1 cellular context compared by ENCODE assay signal in genomic region chr19:14472202-14472961, GRCh38.
TF ChIP-seq lines count a peak whose summit lies in the region.

No MANE protein-coding gene starts in this region.

TF ChIP-seq in HEK293, 187 proteins besides CTCF, POLR2A, EP300 and RAD21 (continued from another document and continues in another):
- TF ChIP-seq REST (tag by site-specific recombination; IDR thresholded peaks at IDR 0.05) (no peak), ZSCAN30 (tag by site-specific recombination; IDR thresholded peaks at IDR 0.05) (no peak), ZNF202 (tag by site-specific recombination; IDR thresholded peaks at IDR 0.05; ENCODE audit: borderline replicate concordance) (0 out of 2 replicates have a peak, but pooled peaks have one; percentile 18), ZNF423 (tag by site-specific recombination; IDR thresholded peaks at IDR 0.05) (peak; percentile 75), ZNF529 (tag by site-specific recombination; IDR thresholded peaks at IDR 0.05; ENCODE audit: insufficient replicate concordance) (no peak), ZNF404 (tag by site-specific recombination; IDR thresholded peaks at IDR 0.05) (no peak), ZFP37 (tag by site-specific recombination; IDR thresholded peaks at IDR 0.05) (no peak), ZNF174 (tag by site-specific recombination; IDR thresholded peaks at IDR 0.05) (no peak), SP2 (tag by site-specific recombination; IDR thresholded peaks at IDR 0.05) (no peak), ZNF24 (tag by site-specific recombination; IDR thresholded peaks at IDR 0.05) (no peak), FEZF1 (tag by site-specific recombination; IDR thresholded peaks at IDR 0.05) (no peak), ZNF366 (tag by site-specific recombination; conservative IDR thresholded peaks at IDR 0.05) (no peak), ZNF580 (tag by site-specific recombination; IDR thresholded peaks at IDR 0.05) (no peak), TCF7L2 (IDR thresholded peaks at IDR 0.05; ENCODE audit: borderline replicate concordance, low read depth, low read length) (no peak), SCRT2 (tag by site-specific recombination; IDR thresholded peaks at IDR 0.05) (no peak), GLIS2 (tag by site-specific recombination; IDR thresholded peaks at IDR 0.05) (peak; percentile 84), EGR2 (tag by site-specific recombination; IDR thresholded peaks at IDR 0.05; ENCODE audit: low read depth) (0 out of 2 replicates have a peak, but pooled peaks have one; percentile 53), GLIS1 (tag by site-specific recombination; IDR thresholded peaks at IDR 0.05) (no peak), KLF8 (tag by site-specific recombination; IDR thresholded peaks at IDR 0.05) (no peak), PRDM2 (tag by site-specific recombination; IDR thresholded peaks at IDR 0.05; ENCODE audit: borderline replicate concordance) (no peak), GLI2 (tag by site-specific recombination; IDR thresholded peaks at IDR 0.05; ENCODE audit: borderline replicate concordance, low read depth) (no peak), ZNF561 (tag by site-specific recombination; IDR thresholded peaks at IDR 0.05; ENCODE audit: borderline replicate concordance) (no peak), ZNF221 (tag by site-specific recombination; IDR thresholded peaks at IDR 0.05; ENCODE audit: borderline replicate concordance) (no peak), ZNF132 (tag by site-specific recombination; IDR thresholded peaks at IDR 0.05; ENCODE audit: borderline replicate concordance) (no peak), ZNF2 (tag by site-specific recombination; IDR thresholded peaks at IDR 0.05) (peak; percentile 70; the same call in 1 of the 2 replicates), OSR2 (tag by site-specific recombination; IDR thresholded peaks at IDR 0.05) (no peak), ZXDB (tag by site-specific recombination; IDR thresholded peaks at IDR 0.05) (0 out of 2 replicates have a peak, but pooled peaks have one; percentile 15), ZNF837 (tag by site-specific recombination; IDR thresholded peaks at IDR 0.05) (no peak), ZNF114 (tag by site-specific recombination; IDR thresholded peaks at IDR 0.05) (no peak), ZNF530 (tag by site-specific recombination; IDR thresholded peaks at IDR 0.05; ENCODE audit: low read depth) (no peak), ZBTB17 (tag by site-specific recombination; IDR thresholded peaks at IDR 0.05) (no peak), KLF1 (tag by site-specific recombination; IDR thresholded peaks at IDR 0.05) (peak; percentile 37; the same call in 1 of the 2 replicates), MYNN (tag by site-specific recombination; IDR thresholded peaks at IDR 0.05; ENCODE audit: borderline replicate concordance) (no peak), WT1 (tag by site-specific recombination; IDR thresholded peaks at IDR 0.05) (no peak), RBAK (tag by site-specific recombination; IDR thresholded peaks at IDR 0.05) (no peak), HIC1 (tag by site-specific recombination; IDR thresholded peaks at IDR 0.05) (peak; percentile 11; the same call in 1 of the 2 replicates), ZNF341 (tag by site-specific recombination; IDR thresholded peaks at IDR 0.05; ENCODE audit: low read depth) (no peak), HOXC10 (CRISPR knock-in tag; IDR thresholded peaks at IDR 0.05) (no peak), ZSCAN23 (tag by site-specific recombination; IDR thresholded peaks at IDR 0.05) (no peak), MZF1 (tag by site-specific recombination; IDR thresholded peaks at IDR 0.05; ENCODE audit: borderline replicate concordance) (no peak), BCL11A (tag by site-specific recombination; IDR thresholded peaks at IDR 0.05; ENCODE audit: low read depth) (no peak), ZNF274 (IDR thresholded peaks at IDR 0.05; ENCODE audit: low read length) (no peak), ZNF274 (tag by site-specific recombination; IDR thresholded peaks at IDR 0.05; ENCODE audit: borderline replicate concordance) (no peak), ZNF350 (tag by site-specific recombination; IDR thresholded peaks at IDR 0.05) (no peak), ZNF138 (tag by site-specific recombination; IDR thresholded peaks at IDR 0.05; ENCODE audit: borderline replicate concordance) (no peak)
- TF ChIP-seq, protein P1, sequence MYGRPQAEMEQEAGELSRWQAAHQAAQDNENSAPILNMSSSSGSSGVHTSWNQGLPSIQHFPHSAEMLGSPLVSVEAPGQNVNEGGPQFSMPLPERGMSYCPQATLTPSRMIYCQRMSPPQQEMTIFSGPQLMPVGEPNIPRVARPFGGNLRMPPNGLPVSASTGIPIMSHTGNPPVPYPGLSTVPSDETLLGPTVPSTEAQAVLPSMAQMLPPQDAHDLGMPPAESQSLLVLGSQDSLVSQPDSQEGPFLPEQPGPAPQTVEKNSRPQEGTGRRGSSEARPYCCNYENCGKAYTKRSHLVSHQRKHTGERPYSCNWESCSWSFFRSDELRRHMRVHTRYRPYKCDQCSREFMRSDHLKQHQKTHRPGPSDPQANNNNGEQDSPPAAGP (tag by site-specific recombination; IDR thresholded peaks at IDR 0.05) = no peak
- TF ChIP-seq, protein P2, sequence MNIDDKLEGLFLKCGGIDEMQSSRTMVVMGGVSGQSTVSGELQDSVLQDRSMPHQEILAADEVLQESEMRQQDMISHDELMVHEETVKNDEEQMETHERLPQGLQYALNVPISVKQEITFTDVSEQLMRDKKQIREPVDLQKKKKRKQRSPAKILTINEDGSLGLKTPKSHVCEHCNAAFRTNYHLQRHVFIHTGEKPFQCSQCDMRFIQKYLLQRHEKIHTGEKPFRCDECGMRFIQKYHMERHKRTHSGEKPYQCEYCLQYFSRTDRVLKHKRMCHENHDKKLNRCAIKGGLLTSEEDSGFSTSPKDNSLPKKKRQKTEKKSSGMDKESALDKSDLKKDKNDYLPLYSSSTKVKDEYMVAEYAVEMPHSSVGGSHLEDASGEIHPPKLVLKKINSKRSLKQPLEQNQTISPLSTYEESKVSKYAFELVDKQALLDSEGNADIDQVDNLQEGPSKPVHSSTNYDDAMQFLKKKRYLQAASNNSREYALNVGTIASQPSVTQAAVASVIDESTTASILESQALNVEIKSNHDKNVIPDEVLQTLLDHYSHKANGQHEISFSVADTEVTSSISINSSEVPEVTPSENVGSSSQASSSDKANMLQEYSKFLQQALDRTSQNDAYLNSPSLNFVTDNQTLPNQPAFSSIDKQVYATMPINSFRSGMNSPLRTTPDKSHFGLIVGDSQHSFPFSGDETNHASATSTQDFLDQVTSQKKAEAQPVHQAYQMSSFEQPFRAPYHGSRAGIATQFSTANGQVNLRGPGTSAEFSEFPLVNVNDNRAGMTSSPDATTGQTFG (tag by site-specific recombination; IDR thresholded peaks at IDR 0.05; ENCODE audit: borderline replicate concordance) = no peak
- TF ChIP-seq, protein P3, sequence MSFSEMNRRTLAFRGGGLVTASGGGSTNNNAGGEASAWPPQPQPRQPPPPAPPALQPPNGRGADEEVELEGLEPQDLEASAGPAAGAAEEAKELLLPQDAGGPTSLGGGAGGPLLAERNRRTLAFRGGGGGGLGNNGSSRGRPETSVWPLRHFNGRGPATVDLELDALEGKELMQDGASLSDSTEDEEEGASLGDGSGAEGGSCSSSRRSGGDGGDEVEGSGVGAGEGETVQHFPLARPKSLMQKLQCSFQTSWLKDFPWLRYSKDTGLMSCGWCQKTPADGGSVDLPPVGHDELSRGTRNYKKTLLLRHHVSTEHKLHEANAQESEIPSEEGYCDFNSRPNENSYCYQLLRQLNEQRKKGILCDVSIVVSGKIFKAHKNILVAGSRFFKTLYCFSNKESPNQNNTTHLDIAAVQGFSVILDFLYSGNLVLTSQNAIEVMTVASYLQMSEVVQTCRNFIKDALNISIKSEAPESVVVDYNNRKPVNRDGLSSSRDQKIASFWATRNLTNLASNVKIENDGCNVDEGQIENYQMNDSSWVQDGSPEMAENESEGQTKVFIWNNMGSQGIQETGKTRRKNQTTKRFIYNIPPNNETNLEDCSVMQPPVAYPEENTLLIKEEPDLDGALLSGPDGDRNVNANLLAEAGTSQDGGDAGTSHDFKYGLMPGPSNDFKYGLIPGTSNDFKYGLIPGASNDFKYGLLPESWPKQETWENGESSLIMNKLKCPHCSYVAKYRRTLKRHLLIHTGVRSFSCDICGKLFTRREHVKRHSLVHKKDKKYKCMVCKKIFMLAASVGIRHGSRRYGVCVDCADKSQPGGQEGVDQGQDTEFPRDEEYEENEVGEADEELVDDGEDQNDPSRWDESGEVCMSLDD (tag by site-specific recombination; IDR thresholded peaks at IDR 0.05) = peak; percentile 34; the same call in 1 of the 2 replicates
